In the genomic region with DNA sequence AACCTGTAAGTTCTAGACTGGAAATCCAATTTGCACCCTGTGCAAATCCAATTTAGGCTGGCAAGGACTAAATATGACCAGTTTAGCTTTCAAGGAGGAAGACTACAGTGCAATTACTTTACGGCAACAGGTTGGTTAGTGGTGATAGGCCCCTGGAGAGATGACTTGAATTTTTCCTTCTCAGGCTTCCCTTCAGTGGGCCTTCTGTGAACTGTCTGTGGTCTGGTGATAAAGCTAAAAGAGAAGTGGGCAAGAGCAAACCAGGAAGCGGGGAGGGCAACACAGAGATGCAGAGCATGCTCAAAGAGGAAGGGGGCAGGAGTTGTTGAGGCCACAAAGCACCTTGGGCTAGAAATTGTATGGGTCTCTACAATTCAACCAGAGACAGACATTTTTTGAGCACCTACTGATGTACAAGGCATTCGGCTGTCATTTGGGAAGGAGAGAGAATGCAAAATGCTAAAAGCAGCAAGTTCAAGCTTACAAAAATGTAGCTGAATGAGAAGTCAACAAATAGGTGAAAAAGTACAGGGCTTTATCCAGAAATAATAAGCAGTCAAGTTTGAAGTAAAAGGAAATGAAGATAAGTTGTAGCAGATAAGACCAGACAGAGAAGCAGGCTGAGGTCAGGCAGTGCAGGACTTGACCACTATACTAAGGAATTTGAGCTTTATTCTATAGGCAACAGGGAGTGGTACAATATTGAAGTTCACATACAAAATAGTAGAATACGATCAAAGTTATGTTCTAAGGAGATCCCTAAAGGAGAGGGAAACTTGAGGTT, we compare ENCODE assay signal across 9 cellular contexts.
DNase-seq lines count a peak whose midpoint lies in the region; ATAC-seq and TF ChIP-seq lines count a peak whose summit lies in the region.
"Had no signal": no experiment of that assay in that cellular context is flagged by ENCODE, and none has a peak within 500 bp of the region (broad histone marks: within the 10 kb centered on the region; RNA-seq: fewer than 3 reads in every experiment).

No MANE protein-coding gene starts in this region.

- ATAC-seq in HG02884 (IDR thresholded peaks at IDR 0.05; ENCODE audit: unreplicated experiment): peak; percentile 49

- peak overlapping the region; percentile 84 for H3K27ac ChIP-seq in neutrophil

- TF ChIP-seq CTCF in neutrophil (IDR thresholded peaks at IDR 0.05): peak; percentile 56

- peak; percentile 8 for DNase-seq in NK-92 treated with Interleukin-12 subunit alpha and Interleukin-12 subunit beta, amount 100 ng/mL, for 24 hours (lab: John Stamatoyannopoulos, UW)
- DNase-seq in NK-92 (lab: John Stamatoyannopoulos, UW; ENCODE audit: unreplicated experiment) (no peak), SKM-1 treated with dmso at 0.1 percent for 144 hours (lab: John Stamatoyannopoulos, UW; ENCODE audit: unreplicated experiment) (peak; percentile 98), NCI-H2107 (lab: John Stamatoyannopoulos, UW) (no peak), NCI-H748 treated with DMSO at 0.1 percent for 48 hours (lab: John Stamatoyannopoulos, UW) (no peak)
- no peak for DNase-seq in activated CD4-positive, CD25-positive, alpha-beta regulatory T cell treated with anti-CD3 and anti-CD28 coated beads, Interleukin-2, amount 50 U/mL, for 72 hours
- DNase-seq: 8988T had no signal

- peak overlapping the region in 1 of 2 experiments; percentile 32 for H3K4me3 ChIP-seq in neutrophil (ENCODE audit: low read depth in 1 of 2, low read length in 1 of 2)

- no peaks in the 10 kb centered on the region for H3K9me3 ChIP-seq in neutrophil

- H3K36me3 ChIP-seq in neutrophil: no peaks in the 10 kb centered on the region

- H3K27me3 ChIP-seq in neutrophil: no peaks in the 10 kb centered on the region

- H3K4me1 ChIP-seq in neutrophil (ENCODE audit: control insufficient read depth in 1 of 2, insufficient read depth in 1 of 2, low read depth in 1 of 2, low read length in 1 of 2): peaks cover 20 to 29% of the 10 kb centered on the region in 2 experiments

Comparison
In these comparisons a context has a peak if more than half of its experiments do, and no peak if none do; other contexts are left out.
1. DNase-seq: peak in NK-92 treated with Interleukin-12 subunit alpha and Interleukin-12 subunit beta, amount 100 ng/mL, for 24 hours (single experiment) and SKM-1 treated with dmso at 0.1 percent for 144 hours (single experiment); none in NK-92 (single experiment), NCI-H2107 (single experiment), activated CD4-positive, CD25-positive, alpha-beta regulatory T cell treated with anti-CD3 and anti-CD28 coated beads, Interleukin-2, amount 50 U/mL, for 72 hours (single experiment) and NCI-H748 treated with DMSO at 0.1 percent for 48 hours (single experiment).